20 cellular contexts compared by ENCODE assay signal in genomic region chr1:240338837-240339236, GRCh38.
DNase-seq lines count a peak whose midpoint lies in the region; TF ChIP-seq lines count a peak whose summit lies in the region.
"Had no signal": no experiment of that assay in that cellular context is flagged by ENCODE, and none has a peak within 500 bp of the region (broad histone marks: within the 10 kb centered on the region; RNA-seq: fewer than 3 reads in every experiment).

No MANE protein-coding gene starts in this region.

- no peaks in the 10 kb centered on the region for H3K9me3 ChIP-seq in osteoblast (ENCODE audit: low read depth, low read length)
- H3K9me3 ChIP-seq in right atrium auricular region: no peaks in the 10 kb centered on the region
- H3K9me3 ChIP-seq: BE2C, SJSA1 had no signal

- peaks cover 26% of the 10 kb centered on the region for H3K4me1 ChIP-seq in osteoblast (ENCODE audit: insufficient read depth, low read length)
- no peaks in the 10 kb centered on the region for H3K4me1 ChIP-seq in right atrium auricular region
- H3K4me1 ChIP-seq: BE2C, SJSA1 had no signal

- no peaks in the 10 kb centered on the region for H4K20me1 ChIP-seq in osteoblast (ENCODE audit: insufficient read depth, low read length)

- TF ChIP-seq CTCF in osteoblast (IDR thresholded peaks at IDR 0.05; ENCODE audit: extremely low read depth, low read depth, low read length) (no peak), right atrium auricular region (IDR thresholded peaks at IDR 0.05) (no peak)

- H3K27ac ChIP-seq in osteoblast (ENCODE audit: low read depth, low read length) (peak overlapping the region; percentile 90), right atrium auricular region (no peak overlapping the region)
- H3K27ac ChIP-seq: 22Rv1, SJSA1 had no signal

- H3K4me2 ChIP-seq in osteoblast (ENCODE audit: insufficient read depth, low read length): no peak overlapping the region

- H3K4me3 ChIP-seq in osteoblast (ENCODE audit: insufficient read depth, low read length) (no peak overlapping the region), right atrium auricular region (no peak overlapping the region)
- H3K4me3 ChIP-seq: SJSA1 had no signal

- DNase-seq in NCI-H82 (lab: John Stamatoyannopoulos, UW): peak; percentile 18
- no peak for DNase-seq in NCI-H82 treated with DMSO at 0.1 percent for 48 hours (lab: John Stamatoyannopoulos, UW; ENCODE audit: unreplicated experiment)
- DNase-seq in SK-N-DZ (ENCODE audit: low spot score): peak; percentile 10
- no peak for DNase-seq in osteoblast (ENCODE audit: insufficient read length, low spot score, missing footprints)
- no peak for DNase-seq in NOMO-1 treated with dmso at 0.1 percent for 144 hours (lab: John Stamatoyannopoulos, UW; ENCODE audit: unreplicated experiment)
- no peak for DNase-seq in right atrium auricular region (ENCODE audit: low spot score)
- DNase-seq in DMS 273 (lab: John Stamatoyannopoulos, UW; ENCODE audit: unreplicated experiment): no peak
- DNase-seq: BE2C, DMS53, H7, NCI-H1048, NCI-H1417, NCI-H1694, NCI-H2081, NCI-H2227 treated with DMSO at 0.1 percent for 48 hours, NCI-H69, PC-3, Right ventricle myocardium superior had no signal

- H3K79me2 ChIP-seq in osteoblast (ENCODE audit: insufficient read depth, low read length): peaks cover 5% of the 10 kb centered on the region

- peaks cover 10% of the 10 kb centered on the region for H3K36me3 ChIP-seq in osteoblast (ENCODE audit: insufficient read depth, low read length)
- H3K36me3 ChIP-seq in right atrium auricular region: no peaks in the 10 kb centered on the region
- H3K36me3 ChIP-seq: BE2C, SJSA1 had no signal

- H2AFZ ChIP-seq in osteoblast (ENCODE audit: low read length): no peak overlapping the region

- H3K27me3 ChIP-seq in osteoblast (ENCODE audit: insufficient read depth, low read length) (no peaks in the 10 kb centered on the region), right atrium auricular region (no peaks in the 10 kb centered on the region)
- H3K27me3 ChIP-seq: BE2C, SJSA1 had no signal

Comparison
In these comparisons a context has a peak if more than half of its experiments do, and no peak if none do; other contexts are left out.
1. DNase-seq: peak in NCI-H82 (single experiment) and SK-N-DZ (single experiment); none in NCI-H82 treated with DMSO at 0.1 percent for 48 hours (single experiment), osteoblast (single experiment), NOMO-1 treated with dmso at 0.1 percent for 144 hours (single experiment), right atrium auricular region (single experiment) and DMS 273 (single experiment).